In genomic region chr4:111695677-111696076, GRCh38 we compare ENCODE assay signal across 3 cellular contexts.
TF ChIP-seq lines count a peak whose summit lies in the region.

No MANE protein-coding gene starts in this region.

TF ChIP-seq in A549, 52 proteins besides CTCF, POLR2A, EP300 and RAD21 (continued from another document):
- TF ChIP-seq, protein P1, sequence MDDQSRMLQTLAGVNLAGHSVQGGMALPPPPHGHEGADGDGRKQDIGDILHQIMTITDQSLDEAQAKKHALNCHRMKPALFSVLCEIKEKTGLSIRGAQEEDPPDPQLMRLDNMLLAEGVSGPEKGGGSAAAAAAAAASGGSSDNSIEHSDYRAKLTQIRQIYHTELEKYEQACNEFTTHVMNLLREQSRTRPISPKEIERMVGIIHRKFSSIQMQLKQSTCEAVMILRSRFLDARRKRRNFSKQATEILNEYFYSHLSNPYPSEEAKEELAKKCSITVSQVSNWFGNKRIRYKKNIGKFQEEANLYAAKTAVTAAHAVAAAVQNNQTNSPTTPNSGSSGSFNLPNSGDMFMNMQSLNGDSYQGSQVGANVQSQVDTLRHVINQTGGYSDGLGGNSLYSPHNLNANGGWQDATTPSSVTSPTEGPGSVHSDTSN (IDR thresholded peaks at IDR 0.05) = no peak
- TF ChIP-seq TFCP2L1 (CRISPR knock-in tag; IDR thresholded peaks at IDR 0.05) (no peak), CBX2 (IDR thresholded peaks at IDR 0.05; ENCODE audit: borderline replicate concordance, low read depth) (no peak)

TF ChIP-seq in IMR-90, 13 proteins besides CTCF, POLR2A, EP300 and RAD21:
- TF ChIP-seq, protein P2, sequence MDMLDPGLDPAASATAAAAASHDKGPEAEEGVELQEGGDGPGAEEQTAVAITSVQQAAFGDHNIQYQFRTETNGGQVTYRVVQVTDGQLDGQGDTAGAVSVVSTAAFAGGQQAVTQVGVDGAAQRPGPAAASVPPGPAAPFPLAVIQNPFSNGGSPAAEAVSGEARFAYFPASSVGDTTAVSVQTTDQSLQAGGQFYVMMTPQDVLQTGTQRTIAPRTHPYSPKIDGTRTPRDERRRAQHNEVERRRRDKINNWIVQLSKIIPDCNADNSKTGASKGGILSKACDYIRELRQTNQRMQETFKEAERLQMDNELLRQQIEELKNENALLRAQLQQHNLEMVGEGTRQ (IDR thresholded peaks at IDR 0.05; ENCODE audit: low read depth, low read length) = no peak
- peak; percentile 69 for TF ChIP-seq MAFK (IDR thresholded peaks at IDR 0.05; ENCODE audit: low read depth, low read length)

TF ChIP-seq in K562, 482 proteins besides CTCF, POLR2A, EP300 and RAD21 (continued from another document):
- 0 out of 2 replicates have a peak, but pooled peaks have one; percentile 5 for TF ChIP-seq MAFG (tag; conservative IDR thresholded peaks at IDR 0.05)
